In genomic region chr1:231418741-231419107, GRCh38 we compare ENCODE assay signal across 9 cellular contexts. TPM values are rescaled to one million over a fixed set of nuclear protein-coding genes. Genes with fewer than 3 reads are reported as not detected.
DNase-seq lines count a peak whose midpoint lies in the region; ATAC-seq and TF ChIP-seq lines count a peak whose summit lies in the region.
"Had no signal": no experiment of that assay in that cellular context is flagged by ENCODE, and none has a peak within 500 bp of the region (broad histone marks: within the 10 kb centered on the region; RNA-seq: fewer than 3 reads in every experiment).

No MANE protein-coding gene starts in this region.

- TF ChIP-seq CTCF in GM12864 (IDR thresholded peaks at IDR 0.05; ENCODE audit: low read depth, low read length, missing control alignments), result no peak
- TF ChIP-seq CTCF in fibroblast of lung (conservative IDR thresholded peaks at IDR 0.05 in 1 of 2, IDR thresholded peaks at IDR 0.05 in 1 of 2; ENCODE audit: low read depth in 1 of 2, low read length in 2 of 2), result no peak
- no peak for TF ChIP-seq CTCF in gastrocnemius medialis (IDR thresholded peaks at IDR 0.05 in 4 of 5, conservative IDR thresholded peaks at IDR 0.05 in 1 of 5)
- no peak for TF ChIP-seq CTCF in lower leg skin (IDR thresholded peaks at IDR 0.05)

- H3K79me2 ChIP-seq in fibroblast of lung (ENCODE audit: control insufficient read depth, insufficient read depth, low read length), result peaks cover 73% of the 10 kb centered on the region

- 31 to 33% methylated on average over 4 of the region's 4 CpGs for whole genome bisulfite sequencing in lower leg skin, 2 donors

- H3K4me3 Mint-ChIP-seq in T-cell, result peak overlapping the region; percentile 85 to 98 (median 88)

- no peaks in the 10 kb centered on the region for H3K27me3 Mint-ChIP-seq in T-cell

- H3K9ac ChIP-seq in fibroblast of lung (ENCODE audit: insufficient read depth, low read length), result no peak overlapping the region

- no peaks in the 10 kb centered on the region for H4K20me1 ChIP-seq in fibroblast of lung (ENCODE audit: control insufficient read depth, extremely low read depth, insufficient read depth, low read length)

- intact Hi-C loops in gastrocnemius medialis (cut with DNase I; ENCODE audit: low total_unique reads) (no loop called here), lower leg skin (cut with DNase I; ENCODE audit: low total_unique reads) (no loop called here)

- H3K27ac ChIP-seq in fibroblast of lung (ENCODE audit: insufficient read depth, low read length) (peak overlapping the region; percentile 15), gastrocnemius medialis (peak overlapping the region; percentile 97 to 98 (median 98))

- peak overlapping the region; percentile 74 for H3K4me2 ChIP-seq in fibroblast of lung (ENCODE audit: extremely low read depth, insufficient read depth, low read length)

- no peaks in the 10 kb centered on the region for H3K9me3 Mint-ChIP-seq in T-cell

- POLR2A ChIA-PET in T-cell (lab: Charles Lee), result no interaction called here

- H3K36me3 ChIP-seq in fibroblast of lung (ENCODE audit: control insufficient read depth, insufficient read depth, low read length) (no peaks in the 10 kb centered on the region), gastrocnemius medialis (peaks cover 0 to 35% of the 10 kb centered on the region in 2 donors)

- H3K4me3 ChIP-seq in GM12864 (ENCODE audit: low read depth, low read length) (peak overlapping the region; percentile 100; the same call in 1 of the 2 replicates), fibroblast of lung (replicated peaks in 1 of 4; ENCODE audit: control extremely low read depth in 1 of 4, insufficient read depth in 1 of 4, low read depth in 3 of 4, low read length in 4 of 4) (peak overlapping the region; percentile 57 to 95 (median 84)), gastrocnemius medialis (peak overlapping the region; percentile 75 to 87 (median 82)), lower leg skin (ENCODE audit: low read depth, poor library complexity, severe bottlenecking) (no peak overlapping the region)

- TF ChIP-seq POLR2A in gastrocnemius medialis (IDR thresholded peaks at IDR 0.05) (no peak), lower leg skin (IDR thresholded peaks at IDR 0.05) (no peak)

- no peak overlapping the region for H2AFZ ChIP-seq in fibroblast of lung (ENCODE audit: low read length)

- peaks cover 4% of the 10 kb centered on the region for H3K4me1 ChIP-seq in fibroblast of lung (ENCODE audit: control insufficient read depth, extremely low read depth, insufficient read depth, low read length)
- H3K4me1 ChIP-seq in gastrocnemius medialis, result peaks cover 33 to 46% of the 10 kb centered on the region in 2 donors

- no peaks in the 10 kb centered on the region for H3K9me3 ChIP-seq in fibroblast of lung (ENCODE audit: control insufficient read depth, insufficient read depth, low read depth, low read length)
- no peaks in the 10 kb centered on the region for H3K9me3 ChIP-seq in gastrocnemius medialis

- H3K27me3 ChIP-seq in fibroblast of lung (ENCODE audit: control insufficient read depth, insufficient read depth, low read length) (no peaks in the 10 kb centered on the region), gastrocnemius medialis (no peaks in the 10 kb centered on the region)

- DNase-seq in GM12864 (ENCODE audit: low read depth) (no peak), T-cell (no peak), fibroblast of lung (ENCODE audit: low read depth in 2 of 2) (no peak), gastrocnemius medialis (no peak), NCI-H146 treated with DMSO at 0.1 percent for 48 hours (lab: John Stamatoyannopoulos, UW; ENCODE audit: unreplicated experiment) (no peak), SIG-M5 treated with dmso at 0.1 percent for 504 hours (lab: John Stamatoyannopoulos, UW; ENCODE audit: unreplicated experiment) (no peak), lower leg skin (ENCODE audit: low spot score in 2 of 2) (no peak), dedifferentiated amniotic fluid mesenchymal stem cell (ENCODE audit: extremely low spot score) (no peak)

- H3K36me3 Mint-ChIP-seq in T-cell, result peaks cover 26% of the 10 kb centered on the region

- in situ Hi-C loops in gastrocnemius medialis (cut with MboI; ENCODE audit: low sequenced_read_pairs in 4 of 4), result loop anchor here in 2 of 4 donors (10.0 kb wide), 2 partner anchors 54 to 116 kb away; no protein-coding TSS in a partner anchor

- H3K27ac Mint-ChIP-seq in T-cell, result no peak overlapping the region

- no peak for ATAC-seq in T-cell (replicated peaks in 1 of 4)
- no peak for ATAC-seq in gastrocnemius medialis
- ATAC-seq: left lobe of liver had no signal

- CTCF ChIA-PET in T-cell (lab: Charles Lee), result interaction anchor here in 1 of 2 donors (0.9 to 1.1 kb wide), 3 partner anchors 81 to 113 kb away, joined by 3 read pairs; partner anchors contain the start of genes EXOC8 and TSNAX

- peaks cover 69 to 78% (median 71%) of the 10 kb centered on the region in 3 donors for H3K4me1 Mint-ChIP-seq in T-cell

RNA-seq across cellular contexts. Expression of gene EGLN1, which starts 3.4 kb away (rescaled TPM):
- total RNA-seq in T-cell (10 to 100 TPM; 13.9 to 20.8 (median 18.5) TPM), fibroblast of lung (47.8 and 50.9 TPM in 2 replicates), gastrocnemius medialis (100 to 1,000 TPM; 500 to 862 (median 706) TPM), lower leg skin (10 to 100 TPM; 53.3 to 75.0 (median 54.2) TPM)
- 28.0 and 49.3 TPM in 2 replicates for polyA plus RNA-seq in fibroblast of lung
- 17.1 and 31.6 TPM in 2 replicates for polyA plus RNA-seq in fibroblast of lung (2012)
- polyA minus RNA-seq in fibroblast of lung (ENCODE audit: low replicate concordance), result 3.0 and 3.9 TPM in 2 replicates
